8 cellular contexts compared by ENCODE assay signal in the genomic region with DNA sequence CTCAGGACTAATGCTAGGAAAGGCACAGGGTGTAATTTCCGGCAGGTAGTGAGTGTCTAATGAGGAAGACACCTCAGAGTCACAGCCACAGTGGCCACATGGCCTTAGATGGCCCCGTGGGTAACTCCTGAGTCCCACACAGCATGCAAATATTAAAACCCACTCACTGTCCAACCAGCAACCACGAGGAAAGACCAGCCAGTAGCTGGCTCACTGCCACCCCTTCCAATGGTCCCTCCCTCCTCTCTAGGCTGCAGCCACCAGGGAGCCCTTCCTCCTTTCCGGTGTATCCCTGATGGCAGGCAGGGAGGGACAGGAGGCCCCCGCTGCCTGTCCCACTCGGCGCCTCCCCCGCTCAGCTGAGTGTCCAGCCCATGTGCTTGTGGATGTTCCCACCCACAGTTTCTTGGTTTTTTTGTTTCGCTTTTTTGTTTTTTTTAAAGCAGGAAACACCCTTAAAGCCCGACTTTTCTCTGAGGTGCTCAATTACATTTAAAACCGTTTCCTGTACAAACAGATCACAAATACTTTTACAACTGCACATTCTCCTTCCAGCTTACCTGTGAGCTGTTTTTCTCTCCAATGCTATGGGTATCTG. TPM values are rescaled to one million over a fixed set of nuclear protein-coding genes. Genes with fewer than 3 reads are reported as not detected.
DNase-seq lines count a peak whose midpoint lies in the region; ATAC-seq and TF ChIP-seq lines count a peak whose summit lies in the region.

No MANE protein-coding gene starts in this region.

- no peaks in the 10 kb centered on the region for H3K9me3 Mint-ChIP-seq in activated naive CD4-positive, alpha-beta T cell treated with anti-CD3 and anti-CD28 coated beads, Interleukin-2, amount 50 U/mL, for 72 hours

- H3K27ac Mint-ChIP-seq in activated naive CD4-positive, alpha-beta T cell treated with anti-CD3 and anti-CD28 coated beads, Interleukin-2, amount 50 U/mL, for 72 hours = peak overlapping the region; percentile 75 to 93

- peak; percentile 42 for DNase-seq in activated naive CD4-positive, alpha-beta T cell treated with Interleukin-2 at 50 U/mL for 16 hours
- DNase-seq in activated naive CD4-positive, alpha-beta T cell (lab: John Stamatoyannopoulos, UW) = no peak
- DNase-seq in activated naive CD4-positive, alpha-beta T cell treated with anti-CD3 and anti-CD28 coated beads, Interleukin-2, amount 50 U/mL, for 72 hours (ENCODE audit: low spot score in 2 of 2) = peak in 1 of 2 donors; percentile 59
- DNase-seq in left lung (no peak), ureter (ENCODE audit: low spot score) (peak; percentile 63), NCI-H82 (lab: John Stamatoyannopoulos, UW) (no peak), retina (no peak), NCI-H1105 treated with DMSO at 0.1 percent for 48 hours (lab: John Stamatoyannopoulos, UW) (no peak)

- peak; percentile 47 to 85 for ATAC-seq in activated naive CD4-positive, alpha-beta T cell treated with anti-CD3 and anti-CD28 coated beads, Interleukin-2, amount 50 U/mL, for 72 hours
- ATAC-seq in left lung = peak; percentile 52

- intact Hi-C loops in left lung (cut with DNase I) = no loop called here

- peaks cover 12 to 72% of the 10 kb centered on the region in 2 donors for H3K36me3 Mint-ChIP-seq in activated naive CD4-positive, alpha-beta T cell treated with anti-CD3 and anti-CD28 coated beads, Interleukin-2, amount 50 U/mL, for 72 hours

- H3K4me1 ChIP-seq in left lung = peaks cover 5 to 13% of the 10 kb centered on the region in 2 donors

- H3K27me3 ChIP-seq in left lung = no peaks in the 10 kb centered on the region

- H3K27ac ChIP-seq in left lung = no peak overlapping the region

- no peak for TF ChIP-seq CTCF in left lung (IDR thresholded peaks at IDR 0.05)

- no peaks in the 10 kb centered on the region for H3K9me3 ChIP-seq in left lung

- H3K36me3 ChIP-seq in left lung = peaks cover 0 to 31% of the 10 kb centered on the region in 2 donors

- no peak overlapping the region for H3K4me3 ChIP-seq in left lung

RNA-seq across cellular contexts. Expression of gene BNIP3, which starts 9.2 kb away (rescaled TPM):
- total RNA-seq in activated naive CD4-positive, alpha-beta T cell treated with anti-CD3 and anti-CD28 coated beads, Interleukin-2, amount 50 U/mL, for 72 hours = 100 to 1,000 TPM in 1 of 2 donors, 10 to 100 TPM in 1; 21.4 to 182 TPM
- 10 to 100 TPM; 25.7 to 29.3 TPM for total RNA-seq in left lung
- total RNA-seq in ureter = 21.5 TPM

Comparison
In these comparisons a context has a peak if more than half of its experiments do, and no peak if none do; other contexts are left out.
1. DNase-seq: peak in activated naive CD4-positive, alpha-beta T cell treated with Interleukin-2 at 50 U/mL for 16 hours (single experiment) and ureter (single experiment); none in activated naive CD4-positive, alpha-beta T cell (0 of 4), left lung (0 of 2), NCI-H82 (single experiment), retina (single experiment) and NCI-H1105 treated with DMSO at 0.1 percent for 48 hours (single experiment).